11 cellular contexts compared by ENCODE assay signal in genomic region chr17:83055911-83056582, GRCh38. TPM values are rescaled to one million over a fixed set of nuclear protein-coding genes. Genes with fewer than 3 reads are reported as not detected.
DNase-seq lines count a peak whose midpoint lies in the region; ATAC-seq, FAIRE-seq and TF ChIP-seq lines count a peak whose summit lies in the region.
"Had no signal": no experiment of that assay in that cellular context is flagged by ENCODE, and none has a peak within 500 bp of the region (broad histone marks: within the 10 kb centered on the region; RNA-seq: fewer than 3 reads in every experiment).

No MANE protein-coding gene starts in this region.

- H3K4me1 Mint-ChIP-seq in activated naive CD8-positive, alpha-beta T cell treated with anti-CD3 and anti-CD28 coated beads, Interleukin-2, amount 50 U/mL, for 24 hours, result peaks cover 18% of the 10 kb centered on the region
- no peaks in the 10 kb centered on the region; the same call in 1 of the 3 replicates for H3K4me1 Mint-ChIP-seq in GM23338

- BruUV-seq in K562 (replicated peaks; lab: Mats Ljungman, UMichigan), result no TSS peak
- no TSS peak for BruUV-seq in HepG2 (replicated peaks; lab: Mats Ljungman, UMichigan)

- H3K9ac ChIP-seq in K562 (ENCODE audit: insufficient read depth in 1 of 2, low read depth in 2 of 2, low read length in 2 of 2) (peak overlapping the region in 1 of 2 experiments; percentile 73; a peak in 1 of 4 replicates), HepG2 (ENCODE audit: insufficient read depth, low read depth, low read length) (no peak overlapping the region)
- H3K9ac ChIP-seq: KMS-11 had no signal

- TF ChIP-seq RAD21 in K562 (CRISPR knock-in tag; conservative IDR thresholded peaks at IDR 0.05 in 1 of 2, IDR thresholded peaks at IDR 0.05 in 1 of 2) (no peak), HepG2 (CRISPR knock-in tag; IDR thresholded peaks at IDR 0.05) (no peak)

- H2AFZ ChIP-seq in K562 (ENCODE audit: low read depth, low read length) (peak overlapping the region; percentile 64), HepG2 (ENCODE audit: low read length) (no peak overlapping the region), GM23338 (no peak overlapping the region)

- CTCF ChIA-PET in AG04449 (lab: Yijun Ruan, JAX), result no interaction called here
- CTCF ChIA-PET in K562 (lab: Yijun Ruan, JAX; ENCODE audit: low intra/inter-chr PET ratio), result no interaction called here
- CTCF ChIA-PET in HepG2 (lab: Yijun Ruan, JAX; ENCODE audit: low intra/inter-chr PET ratio, low total read pairs), result no interaction called here

- no peak overlapping the region for H3K27ac Mint-ChIP-seq in activated naive CD8-positive, alpha-beta T cell treated with anti-CD3 and anti-CD28 coated beads, Interleukin-2, amount 50 U/mL, for 24 hours
- no peak overlapping the region for H3K27ac Mint-ChIP-seq in GM23338
- H3K27ac Mint-ChIP-seq: activated naive CD4-positive, alpha-beta T cell treated with anti-CD3 and anti-CD28 coated beads, Interleukin-2, amount 50 U/mL, for 24 hours had no signal

- H3K9me3 ChIP-seq in K562 (replicated peaks; ENCODE audit: control insufficient read depth, insufficient read depth, low read depth, low read length) (no peaks in the 10 kb centered on the region), HepG2 (ENCODE audit: low read length) (no peaks in the 10 kb centered on the region)

- H3K9me2 ChIP-seq in GM23338 (ENCODE audit: insufficient read depth), result no peaks in the 10 kb centered on the region

- no peaks in the 10 kb centered on the region for H3F3A ChIP-seq in GM23338 (replicated peaks; ENCODE audit: low read depth)

- H3K27me3 ChIP-seq in K562 (ENCODE audit: control insufficient read depth in 2 of 2, insufficient read depth in 2 of 2, low read length in 2 of 2) (peaks cover 3 to 31% of the 10 kb centered on the region in 2 experiments; a peak in 4 of 5 replicates), HepG2 (ENCODE audit: control insufficient read depth in 1 of 2, insufficient read depth in 2 of 2, low read length in 2 of 2) (peaks cover 8 to 67% of the 10 kb centered on the region in 2 experiments; a peak in 4 of 5 replicates), GM23338 (ENCODE audit: insufficient read depth) (no peaks in the 10 kb centered on the region)

- H3K4me3 ChIP-seq in AG04449 (ENCODE audit: low read depth, low read length) (no peak overlapping the region), HFF-Myc (replicated peaks; ENCODE audit: low read depth, low read length) (no peak overlapping the region), K562 (no peak overlapping the region), HepG2 (replicated peaks in 1 of 3; ENCODE audit: insufficient read depth in 1 of 3, low read depth in 2 of 3, low read length in 3 of 3) (0 out of 6 replicates have a peak overlapping the region, but pooled peaks of 1 of the 3 experiments have one; percentile 7), GM23338 (no peak overlapping the region)

- intact Hi-C loops in K562 (cut with micrococcal nuclease), result no loop called here
- intact Hi-C loops in HepG2 (cut with micrococcal nuclease; ENCODE audit: unreplicated experiment), result no loop called here

- 27% methylated on average over 16 of the region's 16 CpGs for WGBS in K562 (ENCODE audit: insufficient coverage, low coverage, missing lambda C conversion rate)
- 25% methylated on average over 16 of the region's 16 CpGs for WGBS in HepG2 (ENCODE audit: low lambda C conversion rate)

- H4K20me1 ChIP-seq in K562 (replicated peaks; ENCODE audit: control insufficient read depth, insufficient read depth, low read length) (0 out of 2 replicates have a peak, but pooled peaks cover 4% of the 10 kb centered on the region), HepG2 (ENCODE audit: insufficient read depth, low read length) (no peaks in the 10 kb centered on the region), GM23338 (replicated peaks; ENCODE audit: insufficient read depth) (no peaks in the 10 kb centered on the region)

- no peak overlapping the region for H3K4me3 Mint-ChIP-seq in activated naive CD8-positive, alpha-beta T cell treated with anti-CD3 and anti-CD28 coated beads, Interleukin-2, amount 50 U/mL, for 24 hours
- no peak overlapping the region for H3K4me3 Mint-ChIP-seq in GM23338
- H3K4me3 Mint-ChIP-seq: activated naive CD4-positive, alpha-beta T cell treated with anti-CD3 and anti-CD28 coated beads, Interleukin-2, amount 50 U/mL, for 24 hours had no signal

- H3K9me1 ChIP-seq in K562 (ENCODE audit: control insufficient read depth, insufficient read depth, low read length), result no peaks in the 10 kb centered on the region

- ATAC-seq in K562 (no peak), HepG2 (no peak), GM23338 (no peak)
- no peak for ATAC-seq in activated naive CD8-positive, alpha-beta T cell treated with anti-CD3 and anti-CD28 coated beads, Interleukin-2, amount 50 U/mL, for 24 hours

- TF ChIP-seq EP300 in K562 (IDR thresholded peaks at IDR 0.05; ENCODE audit: low read length) (no peak), HepG2 (IDR thresholded peaks at IDR 0.05; ENCODE audit: low read depth in 2 of 2, low read length in 2 of 2) (no peak), HepG2 (CRISPR knock-in tag; IDR thresholded peaks at IDR 0.05; ENCODE audit: borderline replicate concordance) (no peak)

- H3K27me3 Mint-ChIP-seq in activated naive CD8-positive, alpha-beta T cell treated with anti-CD3 and anti-CD28 coated beads, Interleukin-2, amount 50 U/mL, for 24 hours, result no peaks in the 10 kb centered on the region
- H3K27me3 Mint-ChIP-seq in GM23338 (ENCODE audit: insufficient read depth, low read depth, poor library complexity), result peaks cover 7% of the 10 kb centered on the region
- H3K27me3 Mint-ChIP-seq: activated naive CD4-positive, alpha-beta T cell treated with anti-CD3 and anti-CD28 coated beads, Interleukin-2, amount 50 U/mL, for 24 hours had no signal

- H3K36me3 Mint-ChIP-seq in activated naive CD8-positive, alpha-beta T cell treated with anti-CD3 and anti-CD28 coated beads, Interleukin-2, amount 50 U/mL, for 24 hours (ENCODE audit: low read depth), result no peaks in the 10 kb centered on the region
- no peaks in the 10 kb centered on the region for H3K36me3 Mint-ChIP-seq in GM23338 (ENCODE audit: low read depth)
- H3K36me3 Mint-ChIP-seq: activated naive CD4-positive, alpha-beta T cell treated with anti-CD3 and anti-CD28 coated beads, Interleukin-2, amount 50 U/mL, for 24 hours had no signal

- DNase-seq in AG04449 (ENCODE audit: low read depth, low spot score), result peak; percentile 54
- peak; percentile 80 for DNase-seq in HFF-Myc (ENCODE audit: extremely low read depth, low read depth)
- DNase-seq in K562 (ENCODE audit: extremely low read depth in 1 of 4, low spot score in 3 of 4), result no peak
- DNase-seq in HepG2 (ENCODE audit: low spot score), result peak; percentile 45
- no peak for DNase-seq in NCI-H187 treated with DMSO at 0.1 percent for 48 hours (lab: John Stamatoyannopoulos, UW)
- no peak for DNase-seq in activated naive CD8-positive, alpha-beta T cell treated with anti-CD3 and anti-CD28 coated beads, Interleukin-2, amount 50 U/mL, for 24 hours
- no peak for DNase-seq in GM23338 (ENCODE audit: low spot score)
- DNase-seq in NCI-H146 (lab: John Stamatoyannopoulos, UW), result no peak
- DNase-seq: stimulated activated CD4-positive, alpha-beta T cell treated with anti-CD3 and anti-CD28 coated beads, Interleukin-12 subunit alpha, Interleukin-12 subunit beta, amount 100 ng/mL, for 4 hours had no signal

- FAIRE-seq in K562 (lab: Jason Lieb, UNC), result peak; percentile 65
- FAIRE-seq in HepG2 (lab: Jason Lieb, UNC), result no peak

- H3K79me2 ChIP-seq in K562 (ENCODE audit: control insufficient read depth, insufficient read depth, low read length) (no peaks in the 10 kb centered on the region), HepG2 (ENCODE audit: insufficient read depth, low read length) (no peaks in the 10 kb centered on the region), GM23338 (replicated peaks; ENCODE audit: insufficient read depth) (no peaks in the 10 kb centered on the region)

- no peaks in the 10 kb centered on the region for H3K9me3 Mint-ChIP-seq in activated naive CD8-positive, alpha-beta T cell treated with anti-CD3 and anti-CD28 coated beads, Interleukin-2, amount 50 U/mL, for 24 hours
- H3K9me3 Mint-ChIP-seq in GM23338, result no peaks in the 10 kb centered on the region; the same call in 1 of the 3 replicates
- H3K9me3 Mint-ChIP-seq: activated naive CD4-positive, alpha-beta T cell treated with anti-CD3 and anti-CD28 coated beads, Interleukin-2, amount 50 U/mL, for 24 hours had no signal

- H3K27ac ChIP-seq in K562 (ENCODE audit: extremely low read depth, low read depth, low read length) (no peak overlapping the region), HepG2 (ENCODE audit: extremely low read length, insufficient read depth, low read length) (no peak overlapping the region), GM23338 (ENCODE audit: low read depth) (no peak overlapping the region)
- H3K27ac ChIP-seq: KMS-11 had no signal

- TF ChIP-seq POLR2A in K562 (conservative IDR thresholded peaks at IDR 0.05) (no peak), HepG2 (IDR thresholded peaks at IDR 0.05; ENCODE audit: insufficient read depth in 1 of 2, low read depth in 2 of 2, low read length in 2 of 2) (no peak)

- POLR2A ChIA-PET in AG04449 (lab: Yijun Ruan, JAX) (no interaction called here), K562 (lab: Yijun Ruan, JAX) (no interaction called here), HepG2 (lab: Yijun Ruan, JAX) (no interaction called here)

- in situ Hi-C loops in K562 (cut with MboI), result no loop called here
- in situ Hi-C loops in HepG2 (cut with HindIII; ENCODE audit: extremely low pct_ligation_motif_present, low pct_unique_long_range_greater_than_20kb), result no loop called here

- H3K4me2 ChIP-seq in K562 (ENCODE audit: insufficient read depth, low read length) (0 out of 2 replicates have a peak overlapping the region, but pooled peaks have one; percentile 23), HepG2 (ENCODE audit: low read depth, low read length) (peak overlapping the region; percentile 47), GM23338 (no peak overlapping the region)
- H3K4me2 ChIP-seq: KMS-11 had no signal

- TF ChIP-seq CTCF in AG04449 (IDR thresholded peaks at IDR 0.05; ENCODE audit: insufficient read depth, low read length, missing control alignments), result no peak
- no peak for TF ChIP-seq CTCF in HFF-Myc (IDR thresholded peaks at IDR 0.05; ENCODE audit: low read depth, low read length, missing control alignments)
- TF ChIP-seq CTCF in K562 (IDR thresholded peaks at IDR 0.05 in 2 of 3, conservative IDR thresholded peaks at IDR 0.05 in 1 of 3; ENCODE audit: insufficient read depth in 2 of 3, low read depth in 1 of 3, low read length in 3 of 3), result no peak
- TF ChIP-seq CTCF in HepG2 (CRISPR knock-in tag; IDR thresholded peaks at IDR 0.05), result no peak
- no peak for TF ChIP-seq CTCF in GM23338 (conservative IDR thresholded peaks at IDR 0.05; ENCODE audit: low read depth in 2 of 2)

- H3K4me1 ChIP-seq in K562 (replicated peaks in 1 of 2; ENCODE audit: control insufficient read depth in 2 of 2, insufficient read depth in 2 of 2, low read length in 2 of 2) (peaks cover 27 to 70% of the 10 kb centered on the region in 2 experiments), HepG2 (ENCODE audit: insufficient read depth, low read length) (peaks cover 48% of the 10 kb centered on the region), GM23338 (ENCODE audit: insufficient read depth) (no peaks in the 10 kb centered on the region)

- H3K36me3 ChIP-seq in K562 (ENCODE audit: control insufficient read depth, insufficient read depth, low read length) (no peaks in the 10 kb centered on the region), HepG2 (replicated peaks in 1 of 2; ENCODE audit: control insufficient read depth in 1 of 2, insufficient read depth in 2 of 2, low read length in 2 of 2) (no peaks in the 10 kb centered on the region), GM23338 (ENCODE audit: insufficient read depth) (no peaks in the 10 kb centered on the region)

RNA-seq across cellular contexts. Expression of gene METRNL, which starts 23.4 kb away (rescaled TPM):
- total RNA-seq in K562 (2011; cell fraction: chromatin; rRNA removed; ENCODE audit: low replicate concordance), result 12.2 and 22.8 TPM in 2 replicates
- 23.4 and 25.7 TPM in 2 replicates for total RNA-seq in K562 (2011; cell fraction: nucleolus; rRNA removed)
- total RNA-seq in K562 (2011; cell fraction: nucleoplasm; rRNA removed), result 12.5 and 12.8 TPM in 2 replicates
- total RNA-seq in K562 (2014; rRNA removed) (28.2 and 34.9 TPM in 2 replicates), K562 (2014; rRNA removed; fragmentation: Illumina TruSeq; extraction: Trizol) (2.2 and 2.3 TPM in 2 replicates), K562 (2015; rRNA removed; fragmentation: Illumina TruSeq; extraction: Trizol) (10.7 and 14.2 TPM in 2 replicates), K562 (2021) (25.7 and 31.8 TPM in 2 replicates), HepG2 (2016; rRNA removed; fragmentation: Illumina TruSeq; extraction: Trizol) (0.66 and 1.2 TPM in 2 replicates)
- polyA plus RNA-seq in K562 (2011; rRNA removed) (2.9 and 6.2 TPM in 2 replicates), K562 (2014; fragmentation: Illumina TruSeq; extraction: Trizol) (1.7 and 10.2 TPM in 2 replicates), K562 (2014; fragmentation: Nextera tagmentation; extraction: Ambion mirVana) (under 1 TPM; 0.17 to 0.18 TPM), K562 (2014; rRNA removed) (19.5 and 23.5 TPM in 2 replicates), HepG2 (2011; rRNA removed) (0.84 and 1.4 TPM in 2 replicates), GM23338 (2016; fragmentation: Nextera tagmentation; extraction: Ambion mirVana) (12.2 and 16.1 TPM in 2 replicates)
- polyA plus RNA-seq in K562 (2011; cell fraction: cytosol; rRNA removed), result 14.1 and 23.9 TPM in 2 replicates
- 8.7 and 14.9 TPM in 2 replicates for polyA plus RNA-seq in K562 (2011; cell fraction: nucleus; rRNA removed)
- polyA plus RNA-seq in K562 (2012), result 24.6 and 38.9 TPM in 2 replicates
- polyA minus RNA-seq in K562 (2011; rRNA and poly(A)+ RNA removed), result 1.9 and 2.0 TPM in 2 replicates
- 19.5 and 23.5 TPM in 2 replicates for polyA minus RNA-seq in K562 (2011; cell fraction: cytosol; rRNA and poly(A)+ RNA removed)
- 6.1 and 6.4 TPM in 2 replicates for polyA minus RNA-seq in K562 (2011; cell fraction: nucleus; rRNA and poly(A)+ RNA removed)
- 0.81 and 1.1 TPM in 2 replicates for total RNA-seq in HepG2 (2016; cell fraction: cytosol; rRNA removed; fragmentation: Illumina TruSeq; extraction: Trizol; ENCODE audit: low read depth)
- 0.56 and 1.0 TPM in 2 replicates for total RNA-seq in HepG2 (2016; cell fraction: insoluble cytoplasmic fraction; rRNA removed; fragmentation: Illumina TruSeq; extraction: Trizol)
- total RNA-seq in HepG2 (2016; cell fraction: membrane; rRNA removed; fragmentation: Illumina TruSeq; extraction: Trizol), result 1.7 and 2.2 TPM in 2 replicates
- 0.31 TPM in 1 of 2 replicates, not detected in the other for total RNA-seq in HepG2 (2016; cell fraction: nucleus; rRNA removed; fragmentation: Illumina TruSeq; extraction: Trizol)
- polyA plus RNA-seq in HepG2 (2011; cell fraction: cytosol; rRNA removed), result 2.1 and 2.5 TPM in 2 replicates
- polyA plus RNA-seq in HepG2 (2011; cell fraction: nucleus; rRNA removed), result 1.2 and 1.8 TPM in 2 replicates
- polyA plus RNA-seq in HepG2 (2012), result 0.23 and 0.79 TPM in 2 replicates
- 1.1 and 1.2 TPM in 2 replicates for polyA plus RNA-seq in HepG2 (2016; cell fraction: cytosol; fragmentation: Illumina TruSeq; extraction: Trizol; ENCODE audit: low read depth)
- polyA plus RNA-seq in HepG2 (2016; cell fraction: insoluble cytoplasmic fraction; fragmentation: Illumina TruSeq; extraction: Trizol; ENCODE audit: low read depth), result 0.69 and 0.92 TPM in 2 replicates
- 2.1 TPM in 2 replicates for polyA plus RNA-seq in HepG2 (2016; cell fraction: membrane; fragmentation: Illumina TruSeq; extraction: Trizol; ENCODE audit: low read depth)
- 1.2 and 1.3 TPM in 2 replicates for polyA plus RNA-seq in HepG2 (2016; cell fraction: nucleus; fragmentation: Illumina TruSeq; extraction: Trizol; ENCODE audit: insufficient read depth, low read depth)
- polyA minus RNA-seq in HepG2 (2011; rRNA and poly(A)+ RNA removed; ENCODE audit: low replicate concordance), result 2.5 and 12.3 TPM in 2 replicates
- 2.9 and 4.6 TPM in 2 replicates for polyA minus RNA-seq in HepG2 (2011; cell fraction: cytosol; rRNA and poly(A)+ RNA removed)
- 0.87 and 1.4 TPM in 2 replicates for polyA minus RNA-seq in HepG2 (2011; cell fraction: nucleus; rRNA and poly(A)+ RNA removed)
- total RNA-seq in GM23338 (2014; rRNA removed; shearing (Covaris generic)), result 17.4 and 20.2 TPM in 2 replicates

Comparison
In these comparisons a context has a peak if more than half of its experiments do, and no peak if none do; other contexts are left out.
1. DNase-seq: peak in AG04449 (single experiment), HFF-Myc (single experiment) and HepG2 (single experiment); none in K562 (0 of 4), NCI-H187 treated with DMSO at 0.1 percent for 48 hours (single experiment), activated naive CD8-positive, alpha-beta T cell treated with anti-CD3 and anti-CD28 coated beads, Interleukin-2, amount 50 U/mL, for 24 hours (single experiment), GM23338 (single experiment) and NCI-H146 (single experiment).